8 cellular contexts compared by ENCODE assay signal in the genomic region with DNA sequence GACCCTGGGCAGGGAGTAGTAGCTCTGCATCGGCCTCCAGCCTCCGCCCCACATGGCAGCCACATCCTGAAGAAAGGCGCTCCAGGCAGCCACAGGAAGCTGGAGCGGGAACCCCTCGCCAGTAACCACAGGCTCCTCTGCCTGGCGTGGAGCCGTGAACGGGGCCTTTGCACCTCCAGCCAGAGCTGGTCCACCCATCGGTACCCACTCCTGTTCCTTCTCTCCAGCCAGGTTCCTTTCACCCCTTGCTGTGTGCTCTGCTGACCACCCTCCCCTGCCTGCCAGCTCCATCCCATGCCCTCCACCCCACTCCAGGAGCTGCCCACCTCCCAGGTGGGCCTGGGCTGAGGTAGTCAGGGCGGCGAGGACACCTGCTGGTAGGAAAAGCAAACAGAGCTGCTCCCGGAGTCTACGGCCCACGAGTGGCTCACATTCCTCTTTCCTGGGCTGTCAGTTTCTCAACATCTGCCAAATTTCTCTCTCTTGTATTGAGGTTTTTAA. TPM values are rescaled to one million over a fixed set of nuclear protein-coding genes. Genes with fewer than 3 reads are reported as not detected.
A peak's percentile ranks its signal among the peaks of the same experiment; 100 is the strongest.
DNase-seq lines count a peak whose midpoint lies in the region; ATAC-seq, FAIRE-seq and TF ChIP-seq lines count a peak whose summit lies in the region.

No MANE protein-coding gene starts in this region.

- no peak overlapping the region for H3K9ac ChIP-seq in astrocyte (ENCODE audit: low read length)

- intact Hi-C loops in sciatic nerve (cut with DNase I), result loop anchor here (10.0 kb wide), 1 partner anchor 384 kb away; no protein-coding TSS in a partner anchor

- H3K79me2 ChIP-seq in astrocyte (ENCODE audit: insufficient read depth, low read length), result peaks cover 14% of the 10 kb centered on the region

- no peak for FAIRE-seq in astrocyte (lab: Jason Lieb, UNC)

- H3K27me3 ChIP-seq in astrocyte (ENCODE audit: insufficient read depth, low read length), result no peaks in the 10 kb centered on the region
- H3K27me3 ChIP-seq in tibial nerve, result no peaks in the 10 kb centered on the region

- no peaks in the 10 kb centered on the region for H3K9me3 Mint-ChIP-seq in astrocyte (ENCODE audit: unreplicated experiment)

- H3K9me3 ChIP-seq in astrocyte (ENCODE audit: insufficient read depth, low read depth, low read length) (no peaks in the 10 kb centered on the region), tibial nerve (no peaks in the 10 kb centered on the region)

- peak; percentile 39 for DNase-seq in EH (ENCODE audit: low read depth)
- no peak for DNase-seq in astrocyte (ENCODE audit: low read depth)
- peak; percentile 77 for DNase-seq in left kidney (ENCODE audit: low read depth, low spot score)
- peak in 1 of 2 donors; percentile 24 for DNase-seq in tibial nerve (ENCODE audit: low spot score in 2 of 2)
- DNase-seq in sciatic nerve (ENCODE audit: low spot score), result no peak
- no peak for DNase-seq in NCI-H2029 (lab: John Stamatoyannopoulos, UW)
- DNase-seq in DMS79 treated with DMSO at 0.1 percent for 48 hours (lab: John Stamatoyannopoulos, UW), result no peak

- peak overlapping the region; percentile 89 for H3K4me3 Mint-ChIP-seq in astrocyte (ENCODE audit: unreplicated experiment)

- H3K4me1 Mint-ChIP-seq in astrocyte (ENCODE audit: low read depth, unreplicated experiment), result peaks cover 39% of the 10 kb centered on the region

- ATAC-seq in sciatic nerve, result no peak

- H3K4me3 ChIP-seq in astrocyte (ENCODE audit: insufficient read depth, low read depth, low read length), result no peak overlapping the region
- H3K4me3 ChIP-seq in tibial nerve, result peak overlapping the region in 2 of 4 donors; percentile 2 to 80

- 38 to 60% methylated on average over 14 of the region's 14 CpGs for WGBS in tibial nerve, 2 donors

- peak overlapping the region; percentile 98 for H3K4me2 ChIP-seq in astrocyte (ENCODE audit: low read length)

- no peak overlapping the region for H2AFZ ChIP-seq in astrocyte (ENCODE audit: low read depth, low read length)

- TF ChIP-seq CTCF in LNCAP (IDR thresholded peaks at IDR 0.05) (peak; percentile 48), astrocyte (IDR thresholded peaks at IDR 0.05; ENCODE audit: insufficient read depth, low read depth, low read length) (peak; percentile 55), tibial nerve (IDR thresholded peaks at IDR 0.05) (peak; percentile 17 to 68 (median 42))

- H3K4me1 ChIP-seq in astrocyte (ENCODE audit: insufficient read depth, low read length) (peaks cover 23% of the 10 kb centered on the region), tibial nerve (peaks cover 0 to 59% (median 20%) of the 10 kb centered on the region in 4 donors)

- H3K36me3 ChIP-seq in astrocyte (ENCODE audit: insufficient read depth, low read length) (no peaks in the 10 kb centered on the region), tibial nerve (no peaks in the 10 kb centered on the region)

- H3K27ac Mint-ChIP-seq in astrocyte (ENCODE audit: unreplicated experiment), result peak overlapping the region; percentile 18

- TF ChIP-seq POLR2A in tibial nerve (IDR thresholded peaks at IDR 0.05), result no peak

- no peak for TF ChIP-seq EP300 in tibial nerve (IDR thresholded peaks at IDR 0.05)

- peaks cover under 1% of the 10 kb centered on the region for H3K36me3 Mint-ChIP-seq in astrocyte (ENCODE audit: low read depth, unreplicated experiment)

- no peaks in the 10 kb centered on the region for H3K27me3 Mint-ChIP-seq in astrocyte (ENCODE audit: low read depth, unreplicated experiment)

- H4K20me1 ChIP-seq in astrocyte (ENCODE audit: insufficient read depth, low read length), result no peaks in the 10 kb centered on the region

- H3K27ac ChIP-seq in astrocyte (ENCODE audit: low read depth, low read length) (no peak overlapping the region), tibial nerve (peak overlapping the region in 2 of 4 donors; percentile 93 to 95)

RNA-seq across cellular contexts. Expression of a gene that starts 2.7 kb away (rescaled TPM):
- total RNA-seq in astrocyte, result 30.5 and 31.1 TPM in 2 replicates
- 10 to 100 TPM in 1 of 4 donors, 1 to 10 TPM in 3; 3.1 to 10.0 (median 5.6) TPM for total RNA-seq in tibial nerve
- 31.7 TPM for total RNA-seq in sciatic nerve

RNA-seq across cellular contexts. Expression of a gene that starts 6.4 kb away (rescaled TPM):
- total RNA-seq in astrocyte, result 29.4 and 35.2 TPM in 2 replicates
- 10 to 100 TPM; 16.2 to 31.4 (median 26.1) TPM for total RNA-seq in tibial nerve
- 33.8 TPM for total RNA-seq in sciatic nerve

Comparison
In these comparisons a context has a peak if more than half of its experiments do, and no peak if none do; other contexts are left out.
1. DNase-seq: peak in EH (single experiment) and left kidney (single experiment); none in astrocyte (single experiment), sciatic nerve (single experiment), NCI-H2029 (single experiment) and DMS79 treated with DMSO at 0.1 percent for 48 hours (single experiment).
2. Peak in every context shown above with its lines, with median percentiles within 50 percentile points of each other: CTCF ChIP-seq.